1 cellular context compared by ENCODE assay signal in the genomic region with DNA sequence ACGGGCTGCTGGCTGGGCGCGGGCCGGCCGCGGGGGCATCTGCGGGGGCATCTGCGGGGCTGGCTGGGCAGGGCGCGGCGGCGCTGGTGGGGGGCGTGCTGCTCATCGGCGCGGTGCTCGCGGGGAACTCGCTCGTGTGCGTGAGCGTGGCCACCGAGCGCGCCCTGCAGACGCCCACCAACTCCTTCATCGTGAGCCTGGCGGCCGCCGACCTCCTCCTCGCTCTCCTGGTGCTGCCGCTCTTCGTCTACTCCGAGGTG.
TF ChIP-seq lines count a peak whose summit lies in the region.

No MANE protein-coding gene starts in this region.

TF ChIP-seq in neural cell, 6 proteins besides CTCF, POLR2A, EP300 and RAD21:
- TF ChIP-seq SMC3 (conservative IDR thresholded peaks at IDR 0.05; ENCODE audit: poor library complexity) (no peak), POLR2AphosphoS5 (IDR thresholded peaks at IDR 0.05) (no peak), TAF1 (IDR thresholded peaks at IDR 0.05; ENCODE audit: low read depth) (no peak), EZH2 (IDR thresholded peaks at IDR 0.05; ENCODE audit: borderline replicate concordance, insufficient read depth, low read length, poor library complexity, severe bottlenecking) (no peak), MXI1 (conservative IDR thresholded peaks at IDR 0.05; ENCODE audit: poor library complexity, severe bottlenecking) (no peak)
- TF ChIP-seq, protein P1, sequence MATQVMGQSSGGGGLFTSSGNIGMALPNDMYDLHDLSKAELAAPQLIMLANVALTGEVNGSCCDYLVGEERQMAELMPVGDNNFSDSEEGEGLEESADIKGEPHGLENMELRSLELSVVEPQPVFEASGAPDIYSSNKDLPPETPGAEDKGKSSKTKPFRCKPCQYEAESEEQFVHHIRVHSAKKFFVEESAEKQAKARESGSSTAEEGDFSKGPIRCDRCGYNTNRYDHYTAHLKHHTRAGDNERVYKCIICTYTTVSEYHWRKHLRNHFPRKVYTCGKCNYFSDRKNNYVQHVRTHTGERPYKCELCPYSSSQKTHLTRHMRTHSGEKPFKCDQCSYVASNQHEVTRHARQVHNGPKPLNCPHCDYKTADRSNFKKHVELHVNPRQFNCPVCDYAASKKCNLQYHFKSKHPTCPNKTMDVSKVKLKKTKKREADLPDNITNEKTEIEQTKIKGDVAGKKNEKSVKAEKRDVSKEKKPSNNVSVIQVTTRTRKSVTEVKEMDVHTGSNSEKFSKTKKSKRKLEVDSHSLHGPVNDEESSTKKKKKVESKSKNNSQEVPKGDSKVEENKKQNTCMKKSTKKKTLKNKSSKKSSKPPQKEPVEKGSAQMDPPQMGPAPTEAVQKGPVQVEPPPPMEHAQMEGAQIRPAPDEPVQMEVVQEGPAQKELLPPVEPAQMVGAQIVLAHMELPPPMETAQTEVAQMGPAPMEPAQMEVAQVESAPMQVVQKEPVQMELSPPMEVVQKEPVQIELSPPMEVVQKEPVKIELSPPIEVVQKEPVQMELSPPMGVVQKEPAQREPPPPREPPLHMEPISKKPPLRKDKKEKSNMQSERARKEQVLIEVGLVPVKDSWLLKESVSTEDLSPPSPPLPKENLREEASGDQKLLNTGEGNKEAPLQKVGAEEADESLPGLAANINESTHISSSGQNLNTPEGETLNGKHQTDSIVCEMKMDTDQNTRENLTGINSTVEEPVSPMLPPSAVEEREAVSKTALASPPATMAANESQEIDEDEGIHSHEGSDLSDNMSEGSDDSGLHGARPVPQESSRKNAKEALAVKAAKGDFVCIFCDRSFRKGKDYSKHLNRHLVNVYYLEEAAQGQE (IDR thresholded peaks at IDR 0.05; ENCODE audit: borderline replicate concordance): no peak
TF ChIP-seq in neural cell: peak in this region for 0.
